30 cellular contexts compared by ENCODE assay signal in the genomic region with DNA sequence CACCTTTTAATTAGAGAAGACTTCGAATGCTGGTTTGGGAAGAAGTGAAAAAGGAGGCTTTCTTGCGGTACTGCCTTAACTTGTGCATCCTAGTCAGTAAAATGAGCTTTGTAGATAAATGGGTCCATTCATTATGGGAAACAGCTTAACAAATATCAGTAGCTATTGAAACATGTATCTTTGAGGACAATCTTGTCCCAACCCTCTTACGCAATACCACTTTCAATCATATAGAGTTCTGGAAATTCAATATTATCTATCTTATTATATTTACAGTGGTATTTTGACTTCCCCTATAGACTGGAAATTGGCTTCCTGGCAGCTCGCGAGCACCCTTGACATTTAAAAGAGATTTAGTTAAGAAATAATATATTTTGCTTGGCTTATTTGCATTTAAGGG.
"Had no signal": no experiment of that assay in that cellular context is flagged by ENCODE, and none has a peak within 500 bp of the region (broad histone marks: within the 10 kb centered on the region; RNA-seq: fewer than 3 reads in every experiment).

No MANE protein-coding gene starts in this region.

- H3K4me3 ChIP-seq: ovary, psoas muscle, skin epidermis, smooth muscle cell, spleen, suprapubic skin, testis, tibial artery, transverse colon, upper lobe of right lung, uterus had no signal

- H3K9me3 ChIP-seq: ovary, psoas muscle, suprapubic skin, testis, tibial artery, transverse colon, upper lobe of right lung, uterus had no signal

- H3K27ac ChIP-seq: neutrophil, ovary, parathyroid adenoma, psoas muscle, skin epidermis, spleen, suprapubic skin, testis, tibial artery, transverse colon, upper lobe of right lung, uterus had no signal

- H3K4me2 ChIP-seq: smooth muscle cell had no signal

- DNase-seq: naive thymus-derived CD8-positive, alpha-beta T cell; nephron progenitor cell; nucleus accumbens; ovary; posterior cingulate gyrus; psoas muscle; right cardiac atrium; spleen; stimulated activated CD4-positive, alpha-beta T cell treated with anti-CD3 and anti-CD28 coated beads, Interleukin-12 subunit alpha, Interleukin-12 subunit beta, amount 100 ng/mL, for 4 hours; stimulated activated CD4-positive, alpha-beta T cell treated with anti-CD3 and anti-CD28 coated beads, Interleukin-1b, Interleukin-23, amount 100 ng/mL, for 48 hours; stimulated activated CD4-positive, alpha-beta T cell treated with anti-CD3 and anti-CD28 coated beads, Interleukin-4, amount 100 ng/mL, for 1 hour; stimulated activated CD4-positive, alpha-beta T cell treated with anti-CD3 and anti-CD28 coated beads, Interleukin-4, amount 100 ng/mL, for 4 hours; stimulated activated CD8-positive, alpha-beta memory T cell treated with anti-CD3 and anti-CD28 coated beads, Interleukin-4, amount 100 ng/mL, for 48 hours; stimulated activated naive CD4-positive, alpha-beta T cell; stimulated activated naive CD8-positive, alpha-beta T cell treated with anti-CD3 and anti-CD28 coated beads, Interleukin-15, amount 100 ng/mL, for 72 hours; stimulated activated naive CD8-positive, alpha-beta T cell treated with anti-CD3 and anti-CD28 coated beads, Interleukin-15, Interleukin-2, amounts not matched to agents 100 U/mL and 50 U/mL, for 24 hours; substantia nigra; testis; tibial artery; transverse colon; upper lobe of right lung; uterus had no signal

- H3K36me3 ChIP-seq: neutrophil, ovary, spleen, suprapubic skin, tibial artery, transverse colon, upper lobe of right lung, uterus had no signal

- ATAC-seq: naive thymus-derived CD8-positive, alpha-beta T cell; natural killer cell treated with Interleukin-12 subunit alpha and Interleukin-12 subunit beta and Interleukin-15 and Interleukin-18, amount 100 ng/mL, for 72 hours; psoas muscle; right cardiac atrium; sciatic nerve; stimulated activated memory B cell treated with anti-CD40 and anti-IgM and Interleukin-4, amounts not matched to agents 10 μg/mL and 1 μg/mL and 100 μg/mL, for 72 hours; stimulated activated naive CD8-positive, alpha-beta T cell treated with anti-CD3 and anti-CD28 coated beads, Interleukin-15, amount 100 ng/mL, for 72 hours; stimulated activated naive CD8-positive, alpha-beta T cell treated with anti-CD3 and anti-CD28 coated beads, Interleukin-15, Interleukin-2, amounts not matched to agents 100 U/mL and 50 U/mL, for 24 hours; upper lobe of right lung had no signal

- H3K27me3 ChIP-seq: neutrophil, ovary, spleen, suprapubic skin, testis, tibial artery, transverse colon, upper lobe of right lung, uterus had no signal

- H2AFZ ChIP-seq: parathyroid adenoma had no signal

- H3K4me1 ChIP-seq: parathyroid adenoma, psoas muscle, spleen, suprapubic skin, testis, tibial artery, transverse colon, upper lobe of right lung, uterus had no signal

- H3K9ac ChIP-seq: parathyroid adenoma had no signal

- H3K79me2 ChIP-seq: parathyroid adenoma had no signal
